In the genomic region with DNA sequence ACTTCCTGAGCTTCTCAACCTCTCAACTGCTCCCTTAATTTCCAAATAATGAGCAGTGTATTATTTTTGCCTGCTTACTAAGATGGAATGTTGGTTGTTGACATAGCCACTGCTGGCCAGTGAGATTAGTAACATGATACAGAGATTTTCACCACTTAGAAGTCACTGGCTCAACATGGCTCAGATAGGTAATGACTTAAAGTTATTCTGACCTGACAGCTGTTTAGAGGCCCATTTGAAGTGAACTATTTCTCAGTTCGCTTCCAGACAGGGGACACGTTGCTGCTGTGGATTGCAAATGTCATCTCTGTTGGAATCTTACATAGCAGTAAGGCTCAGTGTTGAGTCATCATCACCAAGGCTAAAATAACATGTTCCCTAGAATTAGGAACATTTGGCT, we compare ENCODE assay signal across 10 cellular contexts.
DNase-seq lines count a peak whose midpoint lies in the region; ATAC-seq, FAIRE-seq and TF ChIP-seq lines count a peak whose summit lies in the region.
"Had no signal": no experiment of that assay in that cellular context is flagged by ENCODE, and none has a peak within 500 bp of the region (broad histone marks: within the 10 kb centered on the region; RNA-seq: fewer than 3 reads in every experiment).

No MANE protein-coding gene starts in this region.

- H3K4me3 ChIP-seq in AG04450 (ENCODE audit: low read depth, low read length) (no peak overlapping the region), mucosa of descending colon (no peak overlapping the region)

- H3K27me3 ChIP-seq in AG04450 (ENCODE audit: control insufficient read depth, insufficient read depth, low read length) = no peaks in the 10 kb centered on the region

- CTCF ChIA-PET in AG04450 (lab: Charles Lee) = no interaction called here

- H3K27ac ChIP-seq in AG04450 (ENCODE audit: low read depth, low read length) (peak overlapping the region; percentile 42), caudate nucleus (ENCODE audit: low read depth, low read length) (peak overlapping the region; percentile 53)

- FAIRE-seq in HTR-8/SVneo (lab: Jason Lieb, UNC) = no peak

- peaks cover 3% of the 10 kb centered on the region; the same call in 1 of the 2 replicates for H3K9me3 ChIP-seq in AG04450 (ENCODE audit: control insufficient read depth, insufficient read depth, low read length)
- no peaks in the 10 kb centered on the region for H3K9me3 ChIP-seq in mucosa of descending colon

- intact Hi-C loops in mucosa of descending colon (cut with DNase I, micrococcal nuclease) = no loop called here

- ATAC-seq in mucosa of descending colon (peak; percentile 14), GM21390 (IDR thresholded peaks at IDR 0.05; ENCODE audit: unreplicated experiment) (no peak)

- TF ChIP-seq CTCF in AG04450 (IDR thresholded peaks at IDR 0.05; ENCODE audit: low read depth, low read length) = no peak
- no peak for TF ChIP-seq CTCF in mucosa of descending colon (IDR thresholded peaks at IDR 0.05)

- no peaks in the 10 kb centered on the region for H3K36me3 ChIP-seq in mucosa of descending colon (ENCODE audit: low read depth)

- POLR2A ChIA-PET in AG04450 (lab: Yijun Ruan, JAX) = no interaction called here

- DNase-seq in AG04450 (ENCODE audit: low read depth, low spot score) (peak; percentile 77), HTR-8/SVneo (ENCODE audit: insufficient read length, low spot score) (peak; percentile 27), caudate nucleus (lab: John Stamatoyannopoulos, UW) (peak in 3 of 61 donors; percentile 2 to 15 (median 3)), mucosa of descending colon (no peak), ecto neural progenitor cell (ENCODE audit: low spot score) (no peak), HUDEP-2 (lab: John Stamatoyannopoulos, UW; ENCODE audit: unreplicated experiment in 76 of 76) (no peak), T-helper 2 cell (no peak)
- DNase-seq: NCI-H1694; stimulated activated CD4-positive, alpha-beta T cell treated with anti-CD3 and anti-CD28 coated beads, Interleukin-4, amount 100 ng/mL, for 1 hour had no signal

- no peaks in the 10 kb centered on the region for H3K4me1 ChIP-seq in mucosa of descending colon (ENCODE audit: low read depth)

Comparison
In these comparisons a context has a peak if more than half of its experiments do, and no peak if none do; other contexts are left out.
1. DNase-seq: peak in AG04450 (single experiment) and HTR-8/SVneo (single experiment); none in mucosa of descending colon (0 of 3), ecto neural progenitor cell (single experiment), HUDEP-2 (0 of 76) and T-helper 2 cell (0 of 5).